ENCODE assay signal across 8 cellular contexts in the genomic region with DNA sequence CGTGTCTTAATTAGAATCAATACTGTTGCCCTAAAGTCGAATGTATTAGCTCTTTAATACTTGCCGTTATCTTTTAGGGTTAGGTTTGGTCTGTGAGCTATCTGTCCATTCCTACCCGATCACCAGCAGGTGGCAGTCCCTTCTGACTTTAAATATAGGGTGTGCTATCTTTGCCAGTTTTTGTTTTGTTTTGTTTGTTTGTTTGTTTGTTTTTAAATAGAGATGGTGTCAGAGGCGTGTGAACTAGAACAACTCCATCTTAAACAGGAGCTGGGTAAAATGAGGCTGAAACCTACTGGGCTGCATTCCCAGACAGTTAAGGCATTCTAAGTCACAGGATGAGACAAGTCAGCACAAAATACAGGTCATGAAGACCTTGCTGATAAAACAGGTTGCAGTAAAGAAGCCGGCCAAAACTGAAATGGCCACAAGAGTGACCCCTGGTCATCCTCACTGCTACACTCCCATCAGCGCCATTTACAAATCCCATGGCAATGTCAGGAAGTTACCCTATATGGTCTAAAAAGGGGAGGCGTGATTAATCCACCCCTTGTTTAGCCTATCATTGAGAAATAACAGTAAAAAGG. TPM values are rescaled to one million over a fixed set of nuclear protein-coding genes. Genes with fewer than 3 reads are reported as not detected.
DNase-seq lines count a peak whose midpoint lies in the region; ATAC-seq and TF ChIP-seq lines count a peak whose summit lies in the region.

No MANE protein-coding gene starts in this region.

- peak overlapping the region; percentile 89 for H3K9ac ChIP-seq in HUES6 (ENCODE audit: low read length)
- peak overlapping the region; percentile 93 for H3K9ac ChIP-seq in adipocyte (ENCODE audit: low read length)

- H3K27me3 ChIP-seq in HUES6 (ENCODE audit: control insufficient read depth, insufficient read depth, low read length), result no peaks in the 10 kb centered on the region
- H3K27me3 ChIP-seq in RWPE2 (ENCODE audit: insufficient read depth, poor library complexity, severe bottlenecking), result no peaks in the 10 kb centered on the region
- no peaks in the 10 kb centered on the region for H3K27me3 ChIP-seq in adipocyte (replicated peaks; ENCODE audit: control insufficient read depth, insufficient read depth, low read length)
- no peaks in the 10 kb centered on the region for H3K27me3 ChIP-seq in left ventricle myocardium inferior (ENCODE audit: low read depth)
- no peaks in the 10 kb centered on the region for H3K27me3 ChIP-seq in prostate gland (replicated peaks; ENCODE audit: insufficient read depth)

- no peak for TF ChIP-seq POLR2A in prostate gland (IDR thresholded peaks at IDR 0.05)

- peaks cover 6% of the 10 kb centered on the region for H3K36me3 ChIP-seq in HUES6 (ENCODE audit: control insufficient read depth, insufficient read depth, low read length)
- peaks cover 6% of the 10 kb centered on the region for H3K36me3 ChIP-seq in RWPE2 (ENCODE audit: low read depth)
- H3K36me3 ChIP-seq in adipocyte (ENCODE audit: control insufficient read depth, insufficient read depth, low read length, severe bottlenecking), result no peaks in the 10 kb centered on the region
- H3K36me3 ChIP-seq in left ventricle myocardium inferior, result no peaks in the 10 kb centered on the region
- H3K36me3 ChIP-seq in prostate gland, result no peaks in the 10 kb centered on the region

- ATAC-seq in RWPE2 (ENCODE audit: low read depth), result 0 out of 3 replicates have a peak, but pooled peaks have one; percentile 34
- ATAC-seq in GM18909 (IDR thresholded peaks at IDR 0.05; ENCODE audit: poor library complexity, unreplicated experiment), result no peak

- WGBS in prostate gland, result 16% methylated on average over 8 of the region's 8 CpGs

- 0 out of 2 replicates have a peak, but pooled peaks cover 4% of the 10 kb centered on the region for H3K9me3 ChIP-seq in HUES6 (ENCODE audit: control insufficient read depth, insufficient read depth, low read depth, low read length)
- no peaks in the 10 kb centered on the region for H3K9me3 ChIP-seq in RWPE2 (ENCODE audit: severe bottlenecking)
- no peaks in the 10 kb centered on the region for H3K9me3 ChIP-seq in adipocyte (ENCODE audit: control insufficient read depth, low read length)
- no peaks in the 10 kb centered on the region for H3K9me3 ChIP-seq in left ventricle myocardium inferior (replicated peaks)
- no peaks in the 10 kb centered on the region for H3K9me3 ChIP-seq in prostate gland

- H3K4me1 ChIP-seq in HUES6 (ENCODE audit: control insufficient read depth, insufficient read depth, low read length) (peaks cover 13% of the 10 kb centered on the region), RWPE2 (ENCODE audit: insufficient read depth, poor library complexity, severe bottlenecking) (peaks cover 27% of the 10 kb centered on the region), adipocyte (ENCODE audit: control insufficient read depth, insufficient read depth, low read length) (peaks cover 20% of the 10 kb centered on the region), left ventricle myocardium inferior (peaks cover 72% of the 10 kb centered on the region), prostate gland (replicated peaks) (no peaks in the 10 kb centered on the region)

- peak; percentile 22 to 42 for DNase-seq in NCI-H2081 (lab: John Stamatoyannopoulos, UW)
- DNase-seq in NCI-H2081 treated with DMSO at 0.1 percent for 48 hours (lab: John Stamatoyannopoulos, UW), result no peak
- no peak for DNase-seq in RWPE2 (ENCODE audit: low spot score)
- DNase-seq in adipocyte (ENCODE audit: low read depth), result peak; percentile 85
- no peak for DNase-seq in left ventricle myocardium inferior
- DNase-seq in prostate gland (ENCODE audit: low spot score), result no peak

- intact Hi-C loops in left ventricle myocardium inferior (cut with micrococcal nuclease) (no loop called here), prostate gland (cut with DNase I) (loop anchor here (5.0 kb wide), 1 partner anchor 222 kb away; no protein-coding TSS in a partner anchor)

- H3K4me3 ChIP-seq in HUES6 (ENCODE audit: low read depth, low read length) (peak overlapping the region; percentile 78), RWPE2 (ENCODE audit: severe bottlenecking) (peak overlapping the region; percentile 87), adipocyte (ENCODE audit: low read length) (peak overlapping the region; percentile 94), left ventricle myocardium inferior (peak overlapping the region; percentile 94), prostate gland (peak overlapping the region; percentile 93 to 99)

- H3K27ac ChIP-seq in HUES6 (ENCODE audit: low read depth, low read length), result no peak overlapping the region
- H3K27ac ChIP-seq in RWPE2 (ENCODE audit: poor library complexity, severe bottlenecking), result peak overlapping the region; percentile 82
- peak overlapping the region; percentile 99 for H3K27ac ChIP-seq in left ventricle myocardium inferior (replicated peaks)
- H3K27ac ChIP-seq in prostate gland, result peak overlapping the region in 1 of 2 donors; percentile 99

- peak; percentile 91 for TF ChIP-seq CTCF in RWPE2 (IDR thresholded peaks at IDR 0.05; ENCODE audit: poor library complexity, severe bottlenecking)
- peak; percentile 75 for TF ChIP-seq CTCF in left ventricle myocardium inferior (IDR thresholded peaks at IDR 0.05; ENCODE audit: borderline replicate concordance)
- TF ChIP-seq CTCF in prostate gland (IDR thresholded peaks at IDR 0.05), result peak in 3 of 4 experiments; percentile 43 to 74 (median 69)

RNA-seq across cellular contexts. Expression of gene ATF1, which starts 1.5 kb away (rescaled TPM):
- total RNA-seq in left ventricle myocardium inferior (28.3 TPM), prostate gland (10 to 100 TPM; 20.2 to 27.4 TPM)

Comparison
In these comparisons a context has a peak if more than half of its experiments do, and no peak if none do; other contexts are left out.
1. DNase-seq: peak in NCI-H2081 (2 of 2) and adipocyte (single experiment); none in NCI-H2081 treated with DMSO at 0.1 percent for 48 hours (single experiment), RWPE2 (single experiment), left ventricle myocardium inferior (single experiment) and prostate gland (single experiment).
2. Peak in every context shown above with its lines, with median percentiles within 50 percentile points of each other: H3K4me3 ChIP-seq and CTCF ChIP-seq.